In the genomic region with DNA sequence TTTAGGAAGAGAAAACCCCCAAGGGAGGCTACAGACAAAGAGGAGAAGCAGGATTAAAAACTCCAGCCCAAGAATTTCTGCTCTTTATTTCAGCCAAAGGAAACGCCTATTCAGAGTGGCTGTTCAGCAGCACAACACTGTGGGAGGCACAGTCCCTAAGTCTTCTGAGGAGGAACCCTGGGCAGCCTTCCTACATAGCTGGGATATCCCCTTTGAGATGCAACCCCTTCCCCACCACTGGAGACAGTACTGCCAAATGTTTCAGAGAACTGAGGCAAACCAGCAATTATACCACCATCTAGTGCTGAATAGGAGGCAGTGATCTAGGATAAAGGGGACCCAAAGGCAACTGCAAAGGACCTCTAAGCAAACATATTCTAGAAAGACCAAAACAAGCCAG, we compare ENCODE assay signal across 25 cellular contexts.
"Had no signal": no experiment of that assay in that cellular context is flagged by ENCODE, and none has a peak within 500 bp of the region (broad histone marks: within the 10 kb centered on the region; RNA-seq: fewer than 3 reads in every experiment).

No MANE protein-coding gene starts in this region.

- H3K27ac ChIP-seq: adrenal gland, esophagus squamous epithelium, gastrocnemius medialis, right atrium auricular region, tibial artery had no signal

- H3K4me1 Mint-ChIP-seq: activated CD4-positive, alpha-beta T cell treated with anti-CD3 and anti-CD28 coated beads for 36 hours had no signal

- ATAC-seq: activated CD4-positive, alpha-beta T cell treated with anti-CD3 and anti-CD28 coated beads for 36 hours; effector memory CD8-positive, alpha-beta T cell; gastrocnemius medialis; left lobe of liver; naive thymus-derived CD4-positive, alpha-beta T cell; stimulated activated naive CD8-positive, alpha-beta T cell treated with anti-CD3 and anti-CD28 coated beads, Interleukin-15, Interleukin-2, amounts not matched to agents 100 U/mL and 50 U/mL, for 24 hours had no signal

- H3K4me3 ChIP-seq: adrenal gland, esophagus squamous epithelium, gastrocnemius medialis, lung, right atrium auricular region, tibial artery had no signal

- H3K4me3 Mint-ChIP-seq: activated CD4-positive, alpha-beta T cell treated with anti-CD3 and anti-CD28 coated beads for 36 hours; activated naive CD8-positive, alpha-beta T cell; activated T-cell treated with anti-CD3 and anti-CD28 coated beads, Interleukin-2, amount 50 U/mL, for 24 hours; central memory CD8-positive, alpha-beta T cell; effector memory CD8-positive, alpha-beta T cell; immature natural killer cell; naive thymus-derived CD4-positive, alpha-beta T cell had no signal

- H3K4me1 ChIP-seq: adrenal gland, esophagus squamous epithelium, gastrocnemius medialis, right atrium auricular region, tibial artery had no signal

- H3K27me3 ChIP-seq: adrenal gland, esophagus squamous epithelium, gastrocnemius medialis, right atrium auricular region, tibial artery had no signal

- DNase-seq: activated CD4-positive, alpha-beta T cell treated with anti-CD3 and anti-CD28 coated beads for 36 hours; activated CD4-positive, alpha-beta T cell treated with anti-CD3 and anti-CD28 coated beads, Interleukin-2, amount 50 U/mL, for 4 hours; activated CD8-positive, alpha-beta memory T cell treated with anti-CD3 and anti-CD28 coated beads for 24 hours; activated CD8-positive, alpha-beta memory T cell treated with anti-CD3 and anti-CD28 coated beads, Interleukin-2, amount 50 U/mL, for 4 hours; activated naive CD4-positive, alpha-beta T cell; activated T-cell treated with anti-CD3 and anti-CD28 coated beads, Interleukin-2, amount 50 U/mL, for 24 hours; adrenal gland; effector memory CD8-positive, alpha-beta T cell; esophagus squamous epithelium; gastrocnemius medialis; head of caudate nucleus; hypothalamus; immature natural killer cell; naive thymus-derived CD4-positive, alpha-beta T cell; stimulated activated CD4-positive, alpha-beta T cell treated with anti-CD3 and anti-CD28 coated beads, Interleukin-4, amount 100 ng/mL, for 24 hours; stimulated activated naive CD8-positive, alpha-beta T cell treated with anti-CD3 and anti-CD28 coated beads, Interleukin-15, Interleukin-2, amounts not matched to agents 100 U/mL and 50 U/mL, for 24 hours; T-helper 9 cell; tibial artery had no signal

- H3K27ac Mint-ChIP-seq: activated CD4-positive, alpha-beta T cell treated with anti-CD3 and anti-CD28 coated beads for 36 hours; activated naive CD8-positive, alpha-beta T cell; activated T-cell treated with anti-CD3 and anti-CD28 coated beads, Interleukin-2, amount 50 U/mL, for 24 hours; activated T-helper 2 cell treated with anti-CD3 and anti-CD28 coated beads, Interferon-gamma antibody, Interleukin-2, Interleukin-4, amounts not matched to agents 10 μg/mL and 5 μg/mL and 100 μg/mL, durations not matched to agents 14 hours and 24 hours and 36 hours; effector memory CD8-positive, alpha-beta T cell; immature natural killer cell; progenitor cell of endocrine pancreas had no signal

- H3K27me3 Mint-ChIP-seq: activated CD4-positive, alpha-beta T cell treated with anti-CD3 and anti-CD28 coated beads for 36 hours; activated naive CD8-positive, alpha-beta T cell; activated T-cell treated with anti-CD3 and anti-CD28 coated beads, Interleukin-2, amount 50 U/mL, for 24 hours; central memory CD8-positive, alpha-beta T cell; effector memory CD8-positive, alpha-beta T cell; naive thymus-derived CD4-positive, alpha-beta T cell; progenitor cell of endocrine pancreas had no signal
